In the genomic region with DNA sequence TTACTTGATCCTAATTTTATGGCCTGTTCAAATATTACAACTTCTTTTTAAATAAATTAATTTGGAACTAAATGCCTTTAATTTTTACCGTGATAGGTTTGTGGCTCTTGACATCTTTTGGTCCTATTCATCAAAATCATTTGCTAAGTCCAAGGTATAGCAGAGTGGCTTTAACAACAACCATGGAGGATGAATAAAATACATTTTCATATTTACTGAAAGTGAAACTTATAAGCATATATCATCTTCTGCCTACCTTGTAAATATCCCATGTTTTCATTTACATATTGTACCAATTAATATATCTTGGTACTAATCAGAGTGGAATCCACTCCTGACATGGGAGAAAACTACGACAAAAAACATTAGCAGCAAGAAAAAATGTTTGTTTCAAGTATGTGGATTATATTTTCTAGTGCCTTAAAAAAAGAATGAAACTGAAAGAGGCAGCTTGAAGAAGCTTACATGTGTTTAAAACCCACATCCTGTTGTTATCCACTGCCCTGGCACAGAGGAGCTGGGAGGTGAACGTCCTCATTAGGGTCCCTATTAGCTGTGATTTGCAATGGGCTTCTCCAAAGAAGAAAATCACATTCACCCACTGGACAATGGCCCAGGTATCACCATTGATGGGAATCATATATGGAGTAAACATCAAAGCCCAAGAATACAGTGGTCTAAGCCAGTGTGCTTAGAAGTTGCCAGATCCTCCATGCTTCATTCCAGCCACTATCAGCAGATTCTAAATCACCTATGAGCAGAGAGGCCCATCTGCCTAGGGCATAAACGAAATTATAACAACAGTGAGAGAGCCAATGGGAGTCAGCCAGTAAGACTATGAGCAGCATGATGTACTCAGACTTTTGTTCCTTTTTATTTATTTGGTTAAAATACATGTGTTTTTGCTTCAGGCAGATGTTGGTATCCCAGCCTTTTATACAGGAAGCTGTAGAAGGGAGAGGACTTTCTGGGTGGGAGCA, we compare ENCODE assay signal across 8 cellular contexts.
DNase-seq lines count a peak whose midpoint lies in the region; ATAC-seq and TF ChIP-seq lines count a peak whose summit lies in the region.

No MANE protein-coding gene starts in this region.

- H3K4me1 ChIP-seq in colonic mucosa (peaks cover 8% of the 10 kb centered on the region), psoas muscle (peaks cover 15% of the 10 kb centered on the region), ovary (ENCODE audit: insufficient read depth) (peaks cover 17% of the 10 kb centered on the region), SJCRH30 (no peaks in the 10 kb centered on the region; the same call in none of the 2 replicates)

- no peak for TF ChIP-seq POLR2A in ovary (IDR thresholded peaks at IDR 0.05)

- WGBS in psoas muscle, 3 donors, result 60 to 62% (median 62%) methylated on average over 4 of the region's 4 CpGs
- 31 to 37% (median 32%) methylated on average over 4 of the region's 4 CpGs for WGBS in ovary, 3 donors

- TF ChIP-seq CTCF in colonic mucosa (IDR thresholded peaks at IDR 0.05) (no peak), psoas muscle (IDR thresholded peaks at IDR 0.05) (no peak), ovary (IDR thresholded peaks at IDR 0.05) (no peak)

- peak; percentile 54 for DNase-seq in OCI-M1 (lab: John Stamatoyannopoulos, UW)
- no peak for DNase-seq in colonic mucosa
- DNase-seq in psoas muscle, result no peak
- no peak for DNase-seq in COLO829 (ENCODE audit: low spot score)
- no peak for DNase-seq in ovary
- no peak for DNase-seq in SJCRH30

- H3K36me3 ChIP-seq in colonic mucosa, result no peaks in the 10 kb centered on the region
- H3K36me3 ChIP-seq in psoas muscle (ENCODE audit: insufficient read depth in 1 of 2, low read depth in 1 of 2), result no peaks in the 10 kb centered on the region
- no peaks in the 10 kb centered on the region for H3K36me3 ChIP-seq in ovary
- no peaks in the 10 kb centered on the region for H3K36me3 ChIP-seq in SJCRH30

- ATAC-seq in GM18873 (IDR thresholded peaks at IDR 0.05; ENCODE audit: low FRiP score, unreplicated experiment) (peak; percentile 79), HG02759 (IDR thresholded peaks at IDR 0.05; ENCODE audit: unreplicated experiment) (peak; percentile 80), psoas muscle (no peak)

- peak overlapping the region; percentile 67 for H3K27ac ChIP-seq in colonic mucosa
- H3K27ac ChIP-seq in psoas muscle, result peak overlapping the region; percentile 46
- H3K27ac ChIP-seq in ovary, result no peak overlapping the region
- H3K27ac ChIP-seq in SJCRH30, result no peak overlapping the region

- H3K27me3 ChIP-seq in colonic mucosa (no peaks in the 10 kb centered on the region), psoas muscle (ENCODE audit: insufficient read depth in 3 of 3, low read length in 2 of 3) (no peaks in the 10 kb centered on the region), ovary (no peaks in the 10 kb centered on the region), SJCRH30 (no peaks in the 10 kb centered on the region)

- intact Hi-C loops in colonic mucosa (cut with DNase I), result loop anchor here (5.0 kb wide), 1 partner anchor 79 kb away; no protein-coding TSS in a partner anchor
- intact Hi-C loops in psoas muscle (cut with DNase I), result no loop called here
- intact Hi-C loops in ovary (cut with DNase I), result no loop called here

- no peak for TF ChIP-seq EP300 in ovary (IDR thresholded peaks at IDR 0.05)

- H3K9ac ChIP-seq in colonic mucosa (ENCODE audit: low read depth in 2 of 2, low read length in 2 of 2), result peak overlapping the region in 1 of 2 donors; percentile 21

- H3K4me3 ChIP-seq in colonic mucosa (no peak overlapping the region), psoas muscle (no peak overlapping the region), ovary (no peak overlapping the region), SJCRH30 (no peak overlapping the region)

- H3K9me3 ChIP-seq in colonic mucosa, result no peaks in the 10 kb centered on the region
- no peaks in the 10 kb centered on the region for H3K9me3 ChIP-seq in psoas muscle
- no peaks in the 10 kb centered on the region for H3K9me3 ChIP-seq in ovary
- no peaks in the 10 kb centered on the region for H3K9me3 ChIP-seq in SJCRH30 (replicated peaks)

Comparison
In these comparisons a context has a peak if more than half of its experiments do, and no peak if none do; other contexts are left out.
1. ATAC-seq: peak in GM18873 (single experiment) and HG02759 (single experiment); none in psoas muscle (0 of 4).
2. H3K27ac ChIP-seq: peak in colonic mucosa (single experiment) and psoas muscle (single experiment); none in ovary (0 of 2) and SJCRH30 (single experiment).